12 cellular contexts compared by ENCODE assay signal in genomic region chr18:12031836-12032235, GRCh38. TPM values are rescaled to one million over a fixed set of nuclear protein-coding genes. Genes with fewer than 3 reads are reported as not detected.
DNase-seq lines count a peak whose midpoint lies in the region; ATAC-seq and TF ChIP-seq lines count a peak whose summit lies in the region.
"Had no signal": no experiment of that assay in that cellular context is flagged by ENCODE, and none has a peak within 500 bp of the region (broad histone marks: within the 10 kb centered on the region; RNA-seq: fewer than 3 reads in every experiment).

No MANE protein-coding gene starts in this region.

- H3K9me3 ChIP-seq in suprapubic skin = no peaks in the 10 kb centered on the region

- no peaks in the 10 kb centered on the region for H3K36me3 Mint-ChIP-seq in HFFc6 (ENCODE audit: low read depth)

- TF ChIP-seq EP300 in suprapubic skin (IDR thresholded peaks at IDR 0.05) = no peak

- no peak for TF ChIP-seq POLR2A in suprapubic skin (IDR thresholded peaks at IDR 0.05)

- no peaks in the 10 kb centered on the region for H3K9me3 Mint-ChIP-seq in HFFc6
- H3K9me3 Mint-ChIP-seq: CD8-positive, alpha-beta T cell; H9; stimulated activated naive CD8-positive, alpha-beta T cell treated with anti-CD3 and anti-CD28 coated beads, Interleukin-15, amount 100 ng/mL, for 72 hours had no signal

- peaks cover 8% of the 10 kb centered on the region for H3K4me1 Mint-ChIP-seq in HFFc6 (ENCODE audit: low read depth)
- H3K4me1 Mint-ChIP-seq: stimulated activated naive CD8-positive, alpha-beta T cell treated with anti-CD3 and anti-CD28 coated beads, Interleukin-15, amount 100 ng/mL, for 72 hours had no signal

- H3K36me3 ChIP-seq in suprapubic skin = peaks cover 5% of the 10 kb centered on the region

- no peak overlapping the region for H3K4me3 Mint-ChIP-seq in HFFc6
- H3K4me3 Mint-ChIP-seq: CD8-positive, alpha-beta T cell; H9; stimulated activated naive CD8-positive, alpha-beta T cell treated with anti-CD3 and anti-CD28 coated beads, Interleukin-15, amount 100 ng/mL, for 72 hours had no signal

- peaks cover 59% of the 10 kb centered on the region for H3K4me1 ChIP-seq in suprapubic skin

- H3K27ac ChIP-seq in suprapubic skin = peak overlapping the region; percentile 75

- WGBS in suprapubic skin = 27% methylated on average over 7 of the region's 7 CpGs

- no peaks in the 10 kb centered on the region; the same call in 1 of the 2 replicates for H3K27me3 Mint-ChIP-seq in HFFc6 (ENCODE audit: insufficient read depth)

- DNase-seq in HFFc6 (peak; percentile 40), dedifferentiated amniotic fluid mesenchymal stem cell (ENCODE audit: extremely low spot score) (peak; percentile 20), iris pigment epithelial cell (ENCODE audit: low read depth) (peak; percentile 81), suprapubic skin (ENCODE audit: low spot score in 2 of 2) (peak in 1 of 2 donors; percentile 90), KBM-7 (no peak)
- no peak for DNase-seq in stimulated activated naive CD4-positive, alpha-beta T cell treated with Interleukin-2 at 50 U/mL for 16 hours (lab: John Stamatoyannopoulos, UW)
- no peak for DNase-seq in stimulated activated CD4-positive, alpha-beta T cell treated with anti-CD3 and anti-CD28 coated beads, Interleukin-4, amount 100 ng/mL, for 24 hours
- DNase-seq: activated CD4-positive, CD25-positive, alpha-beta regulatory T cell; CD8-positive, alpha-beta T cell; H9; stimulated activated naive CD8-positive, alpha-beta T cell treated with anti-CD3 and anti-CD28 coated beads, Interleukin-15, amount 100 ng/mL, for 72 hours had no signal

- in situ Hi-C loops in KBM-7 (cut with MboI; ENCODE audit: low pct_unique_long_range_greater_than_20kb, low sequenced_read_pairs) = no loop called here

- no peaks in the 10 kb centered on the region for H3K27me3 ChIP-seq in suprapubic skin

- ATAC-seq in GM19397 (IDR thresholded peaks at IDR 0.05; ENCODE audit: unreplicated experiment) = no peak
- ATAC-seq: CD8-positive, alpha-beta T cell; stimulated activated naive CD8-positive, alpha-beta T cell treated with anti-CD3 and anti-CD28 coated beads, Interleukin-15, amount 100 ng/mL, for 72 hours had no signal

- no peak overlapping the region for H3K27ac Mint-ChIP-seq in HFFc6
- H3K27ac Mint-ChIP-seq: CD8-positive, alpha-beta T cell; H9 had no signal

- no peak for TF ChIP-seq CTCF in HFFc6 (IDR thresholded peaks at IDR 0.05)
- TF ChIP-seq CTCF in suprapubic skin (IDR thresholded peaks at IDR 0.05) = no peak

- H3K4me3 ChIP-seq in suprapubic skin = no peak overlapping the region

RNA-seq across cellular contexts. Expression of gene IMPA2, which starts 50.5 kb away (rescaled TPM):
- total RNA-seq in HFFc6 (2021; fragmentation: NEBNext Ultra II Directional; extraction: Animal tissue kit (Norgen Biotek cat#: 25700)) = 1 to 10 TPM; 1.2 to 2.5 (median 1.5) TPM
- total RNA-seq in suprapubic skin = 100 to 1,000 TPM; 234 to 396 (median 363) TPM

Comparison
In these comparisons a context has a peak if more than half of its experiments do, and no peak if none do; other contexts are left out.
1. DNase-seq: peak in HFFc6 (single experiment), dedifferentiated amniotic fluid mesenchymal stem cell (single experiment) and iris pigment epithelial cell (single experiment); none in KBM-7 (single experiment), stimulated activated naive CD4-positive, alpha-beta T cell treated with Interleukin-2 at 50 U/mL for 16 hours (single experiment) and stimulated activated CD4-positive, alpha-beta T cell treated with anti-CD3 and anti-CD28 coated beads, Interleukin-4, amount 100 ng/mL, for 24 hours (single experiment).
2. RNA of gene IMPA2, which starts 50.5 kb away (total RNA-seq): 234 to 396 TPM in suprapubic skin; 1.2 to 2.5 TPM in HFFc6; every median in the first group is over 10 times any median in the second.